Comparison of ENCODE assay signal across 6 cellular contexts in the genomic region with DNA sequence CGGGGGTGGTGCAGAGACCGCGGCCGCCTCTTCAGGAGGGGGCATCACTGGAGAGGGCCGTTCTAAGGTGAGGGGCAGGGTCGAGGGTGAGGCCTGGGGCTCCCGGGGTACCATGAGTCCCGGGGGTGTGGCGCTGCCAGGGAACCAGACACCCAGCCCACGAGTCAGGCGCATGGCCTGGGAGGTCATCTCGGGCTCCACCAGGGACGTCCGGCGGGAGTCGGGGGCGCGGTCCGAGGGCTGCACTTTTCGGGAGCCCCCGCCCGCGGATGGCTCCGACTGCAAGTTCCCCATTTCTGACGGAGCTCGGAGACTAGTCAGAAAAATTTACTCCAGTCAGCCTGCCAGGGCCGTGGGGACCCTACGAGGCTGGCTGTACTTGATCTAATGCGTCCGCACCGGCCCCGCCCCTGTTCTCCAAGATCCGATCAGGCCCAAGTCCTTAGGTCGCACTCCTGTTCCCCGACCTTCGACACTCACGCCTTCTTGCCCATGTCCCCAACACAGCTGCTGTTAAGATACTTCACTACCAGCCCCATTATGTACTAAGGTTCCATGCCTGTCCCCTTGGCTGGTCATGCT. TPM values are rescaled to one million over a fixed set of nuclear protein-coding genes. Genes with fewer than 3 reads are reported as not detected.
DNase-seq lines count a peak whose midpoint lies in the region; ATAC-seq, FAIRE-seq and TF ChIP-seq lines count a peak whose summit lies in the region.

No MANE protein-coding gene starts in this region.

- no peaks in the 10 kb centered on the region for H3K9me3 ChIP-seq in left ventricle myocardium inferior (replicated peaks)

- TF ChIP-seq CTCF in left ventricle myocardium inferior (IDR thresholded peaks at IDR 0.05; ENCODE audit: borderline replicate concordance) (no peak), GM13976 (IDR thresholded peaks at IDR 0.05; ENCODE audit: borderline replicate concordance, control extremely low read depth, extremely low read depth, insufficient read depth, missing control alignments) (no peak)

- 7% methylated on average over 37 of the region's 37 CpGs for WGBS in urinary bladder

- H3K27ac ChIP-seq in left ventricle myocardium inferior (replicated peaks) (no peak overlapping the region), urinary bladder (ENCODE audit: low read depth) (no peak overlapping the region)

- H3K4me1 ChIP-seq in left ventricle myocardium inferior, result peaks cover 44% of the 10 kb centered on the region
- no peaks in the 10 kb centered on the region for H3K4me1 ChIP-seq in urinary bladder (ENCODE audit: insufficient read depth)

- in situ Hi-C loops in GM13976 (cut with MboI; ENCODE audit: low sequenced_read_pairs, unreplicated experiment), result no loop called here

- H3K27me3 ChIP-seq in left ventricle myocardium inferior (ENCODE audit: low read depth), result peaks cover 45% of the 10 kb centered on the region

- ATAC-seq in Right ventricle myocardium superior (ENCODE audit: poor library complexity) (peak; percentile 4), Right ventricle myocardium inferior (no peak)

- peaks cover 44% of the 10 kb centered on the region for H3K36me3 ChIP-seq in left ventricle myocardium inferior
- H3K36me3 ChIP-seq in urinary bladder (ENCODE audit: insufficient read depth), result peaks cover 6% of the 10 kb centered on the region

- H3K4me3 ChIP-seq in left ventricle myocardium inferior, result peak overlapping the region; percentile 66
- H3K4me3 ChIP-seq in urinary bladder (ENCODE audit: low read depth, low read length), result peak overlapping the region; percentile 36

- DNase-seq in Right ventricle myocardium superior (peak; percentile 56), Right ventricle myocardium inferior (ENCODE audit: missing footprints) (no peak), left ventricle myocardium inferior (peak; percentile 36), urothelium cell line (ENCODE audit: low spot score) (no peak), GM13976 (ENCODE audit: low spot score) (no peak)

- no peak for FAIRE-seq in urothelium cell line (lab: Jason Lieb, UNC)

- intact Hi-C loops in Right ventricle myocardium superior (cut with DNase I), result no loop called here
- intact Hi-C loops in Right ventricle myocardium inferior (cut with DNase I), result no loop called here
- intact Hi-C loops in left ventricle myocardium inferior (cut with micrococcal nuclease), result no loop called here

RNA-seq across cellular contexts. Expression of gene GGN, which starts 0.8 kb away (rescaled TPM):
- total RNA-seq in Right ventricle myocardium superior (0.27 TPM), Right ventricle myocardium inferior (not detected), left ventricle myocardium inferior (not detected), urinary bladder (not detected)
- polyA plus RNA-seq in urinary bladder, result 0.58 TPM

RNA-seq across cellular contexts. Expression of gene SPRED3, which starts 1.4 kb away (rescaled TPM):
- 0.40 TPM for total RNA-seq in Right ventricle myocardium superior
- 0.16 TPM for total RNA-seq in Right ventricle myocardium inferior
- total RNA-seq in left ventricle myocardium inferior, result 0.71 TPM
- 0.05 TPM for total RNA-seq in urinary bladder
- 0.72 TPM for polyA plus RNA-seq in urinary bladder

RNA-seq across cellular contexts. Expression of gene PSMD8, which starts 12.7 kb away (rescaled TPM):
- total RNA-seq in Right ventricle myocardium superior, result 299 TPM
- 280 TPM for total RNA-seq in Right ventricle myocardium inferior
- total RNA-seq in left ventricle myocardium inferior, result 349 TPM
- total RNA-seq in urinary bladder, result 102 TPM
- polyA plus RNA-seq in urinary bladder, result 166 TPM

RNA-seq across cellular contexts. Expression of gene FAM98C, which starts 15.8 kb away (rescaled TPM):
- total RNA-seq in Right ventricle myocardium superior (10.5 TPM), Right ventricle myocardium inferior (15.1 TPM), left ventricle myocardium inferior (11.5 TPM), urinary bladder (5.1 TPM)
- polyA plus RNA-seq in urinary bladder, result 27.9 TPM

RNA-seq across cellular contexts. Expression of gene RASGRP4, which starts 39.0 kb away (rescaled TPM):
- total RNA-seq in Right ventricle myocardium superior (1.8 TPM), Right ventricle myocardium inferior (1.7 TPM), left ventricle myocardium inferior (1.5 TPM), urinary bladder (0.95 TPM)
- polyA plus RNA-seq in urinary bladder, result 2.4 TPM

Comparison
In these comparisons a context has a peak if more than half of its experiments do, and no peak if none do; other contexts are left out.
1. DNase-seq: peak in Right ventricle myocardium superior (single experiment) and left ventricle myocardium inferior (single experiment); none in Right ventricle myocardium inferior (single experiment), urothelium cell line (single experiment) and GM13976 (single experiment).